In the genomic region with DNA sequence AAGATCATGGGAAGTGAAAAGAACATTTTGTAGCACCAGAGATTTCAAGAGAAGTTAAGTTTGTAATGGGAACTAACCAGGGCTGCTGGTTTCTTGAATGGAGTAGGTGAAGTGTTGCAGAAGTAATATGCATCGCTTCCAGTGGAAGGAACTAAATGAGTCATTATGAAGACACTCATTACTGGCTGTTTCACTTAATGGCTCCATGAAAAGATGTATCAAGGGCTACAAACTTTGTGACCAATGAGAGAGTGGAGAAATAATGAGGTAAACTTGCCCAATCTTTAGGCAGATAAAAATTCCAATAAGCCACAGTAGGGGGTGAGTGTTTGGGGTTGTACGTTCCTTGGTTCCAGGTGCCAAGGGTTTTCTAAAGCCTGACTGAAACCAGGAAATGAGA, we compare ENCODE assay signal across 20 cellular contexts.
A peak's percentile ranks its signal among the peaks of the same experiment; 100 is the strongest.
DNase-seq lines count a peak whose midpoint lies in the region; ATAC-seq and TF ChIP-seq lines count a peak whose summit lies in the region.
"Had no signal": no experiment of that assay in that cellular context is flagged by ENCODE, and none has a peak within 500 bp of the region (broad histone marks: within the 10 kb centered on the region; RNA-seq: fewer than 3 reads in every experiment).

No MANE protein-coding gene starts in this region.

- intact Hi-C loops in esophagus squamous epithelium (cut with DNase I), result no loop called here

- peak; percentile 51 for ATAC-seq in HG03432 (IDR thresholded peaks at IDR 0.05; ENCODE audit: unreplicated experiment)
- ATAC-seq: SK-N-SH treated with all-trans-retinoic acid at 6 μM for 48 hours, T-helper 17 cell had no signal

- DNase-seq in NOMO-1 treated with DMSO at 0.1 percent for 48 hours (lab: John Stamatoyannopoulos, UW; ENCODE audit: unreplicated experiment) (peak; percentile 78), astrocyte of the hippocampus (ENCODE audit: low read depth, low spot score) (peak; percentile 77), retina (peak; percentile 56), AG08395 (ENCODE audit: low spot score) (no peak), esophagus squamous epithelium (lab: John Stamatoyannopoulos, UW) (no peak), NCI-H1092 (lab: John Stamatoyannopoulos, UW) (no peak), GOT3 (lab: John Stamatoyannopoulos, UW) (no peak)
- DNase-seq: CD8-positive, alpha-beta memory T cell; GF-D8; H7; NCI-H1048; NCI-H2081 treated with DMSO at 0.1 percent for 48 hours; NCI-H510A treated with DMSO at 0.1 percent for 48 hours; NCI-H82; SHP77; T-helper 17 cell had no signal

- no peak for TF ChIP-seq CTCF in esophagus squamous epithelium (IDR thresholded peaks at IDR 0.05)

- H3K9me3 ChIP-seq in esophagus squamous epithelium, result no peaks in the 10 kb centered on the region
- H3K9me3 ChIP-seq: BLaER1 had no signal

- H3K36me3 ChIP-seq in esophagus squamous epithelium, result no peaks in the 10 kb centered on the region
- H3K36me3 ChIP-seq: BLaER1 had no signal

- H3K4me3 ChIP-seq in esophagus squamous epithelium, result no peak overlapping the region
- H3K4me3 ChIP-seq: BLaER1 had no signal

- WGBS in esophagus squamous epithelium, 2 donors, result 65 to 78% methylated on average over 2 of the region's 2 CpGs

- no peaks in the 10 kb centered on the region for H3K4me1 ChIP-seq in esophagus squamous epithelium
- H3K4me1 ChIP-seq: BLaER1 had no signal

- TF ChIP-seq POLR2A in esophagus squamous epithelium (IDR thresholded peaks at IDR 0.05), result no peak

- H3K27me3 ChIP-seq in esophagus squamous epithelium, result no peaks in the 10 kb centered on the region
- H3K27me3 ChIP-seq: BLaER1 had no signal

- no peak overlapping the region for H3K27ac ChIP-seq in esophagus squamous epithelium
- H3K27ac ChIP-seq: BLaER1, HL-60 had no signal

Comparison
In these comparisons a context has a peak if more than half of its experiments do, and no peak if none do; other contexts are left out.
1. DNase-seq: peak in NOMO-1 treated with DMSO at 0.1 percent for 48 hours (single experiment), astrocyte of the hippocampus (single experiment) and retina (single experiment); none in AG08395 (single experiment), esophagus squamous epithelium (single experiment), NCI-H1092 (single experiment) and GOT3 (single experiment).